In genomic region chr6:27672113-27672799, GRCh38 we compare ENCODE assay signal across 8 cellular contexts.
DNase-seq lines count a peak whose midpoint lies in the region; ATAC-seq, FAIRE-seq and TF ChIP-seq lines count a peak whose summit lies in the region.

No MANE protein-coding gene starts in this region.

- H4K20me1 ChIP-seq in fibroblast of lung (ENCODE audit: control insufficient read depth, extremely low read depth, insufficient read depth, low read length) = no peaks in the 10 kb centered on the region

- peak; percentile 56 for ATAC-seq in GM21528 (IDR thresholded peaks at IDR 0.05; ENCODE audit: low FRiP score, unreplicated experiment)

- peak overlapping the region; percentile 13 for H3K4me2 ChIP-seq in fibroblast of lung (ENCODE audit: extremely low read depth, insufficient read depth, low read length)

- 3 to 8% (median 6%) methylated on average over 28 of the region's 28 CpGs for WGBS in small intestine, 3 donors

- H3K36me3 ChIP-seq in fibroblast of lung (ENCODE audit: control insufficient read depth, insufficient read depth, low read length) (no peaks in the 10 kb centered on the region), small intestine (ENCODE audit: control insufficient read depth in 2 of 2, insufficient read depth in 2 of 2, low read length in 2 of 2) (no peaks in the 10 kb centered on the region), kidney (ENCODE audit: control insufficient read depth in 1 of 2, insufficient read depth in 2 of 2, low read length in 2 of 2) (no peaks in the 10 kb centered on the region)

- H3K27me3 ChIP-seq in fibroblast of lung (ENCODE audit: control insufficient read depth, insufficient read depth, low read length) (no peaks in the 10 kb centered on the region), small intestine (ENCODE audit: control insufficient read depth in 2 of 2, insufficient read depth in 2 of 2, low read length in 2 of 2) (peaks cover 0 to 32% of the 10 kb centered on the region in 2 donors)

- H3K9me3 ChIP-seq in fibroblast of lung (ENCODE audit: control insufficient read depth, insufficient read depth, low read depth, low read length) (no peaks in the 10 kb centered on the region), small intestine (ENCODE audit: control insufficient read depth, low read depth) (no peaks in the 10 kb centered on the region), kidney (ENCODE audit: control insufficient read depth in 1 of 2, low read length in 2 of 2) (no peaks in the 10 kb centered on the region)

- peak overlapping the region in 2 of 4 experiments; percentile 7 to 24 for H3K4me3 ChIP-seq in fibroblast of lung (replicated peaks in 1 of 4; ENCODE audit: control extremely low read depth in 1 of 4, insufficient read depth in 1 of 4, low read depth in 3 of 4, low read length in 4 of 4)
- no peak overlapping the region for H3K4me3 ChIP-seq in small intestine (ENCODE audit: low read depth in 1 of 2, low read length in 2 of 2)
- no peak overlapping the region for H3K4me3 ChIP-seq in kidney (ENCODE audit: low read length in 2 of 2)

- no peak overlapping the region for H2AFZ ChIP-seq in fibroblast of lung (ENCODE audit: low read length)

- FAIRE-seq in small intestine (lab: Jason Lieb, UNC) (no peak), kidney (lab: Jason Lieb, UNC) (no peak)

- intact Hi-C loops in kidney (cut with DNase I) = no loop called here

- no peak for TF ChIP-seq CTCF in fibroblast of lung (conservative IDR thresholded peaks at IDR 0.05 in 1 of 2, IDR thresholded peaks at IDR 0.05 in 1 of 2; ENCODE audit: low read depth in 1 of 2, low read length in 2 of 2)
- no peak for TF ChIP-seq CTCF in kidney (IDR thresholded peaks at IDR 0.05; ENCODE audit: borderline replicate concordance, extremely low read depth, insufficient read depth)

- no peaks in the 10 kb centered on the region for H3K79me2 ChIP-seq in fibroblast of lung (ENCODE audit: control insufficient read depth, insufficient read depth, low read length)

- no peak overlapping the region for H3K9ac ChIP-seq in fibroblast of lung (ENCODE audit: insufficient read depth, low read length)
- no peak overlapping the region for H3K9ac ChIP-seq in kidney (ENCODE audit: low read length in 2 of 2)

- DNase-seq in NCI-H1436 (lab: John Stamatoyannopoulos, UW) (peak; percentile 74), NCI-H1436 treated with DMSO at 0.1 percent for 48 hours (lab: John Stamatoyannopoulos, UW) (no peak), HUDEP-2 (lab: John Stamatoyannopoulos, UW; ENCODE audit: unreplicated experiment in 76 of 76) (peak in 72 of 76 experiments; percentile 35 to 98 (median 81)), SW 1271 (lab: John Stamatoyannopoulos, UW) (peak; percentile 85 to 93), fibroblast of lung (ENCODE audit: low read depth in 2 of 2) (peak; percentile 59 to 66), small intestine (peak; percentile 24), kidney (no peak)

- H3K27ac ChIP-seq in fibroblast of lung (ENCODE audit: insufficient read depth, low read length) (no peak overlapping the region), small intestine (ENCODE audit: low read depth in 1 of 2, low read length in 1 of 2) (no peak overlapping the region), kidney (ENCODE audit: low read depth in 2 of 2, low read length in 2 of 2) (no peak overlapping the region)

- H3K4me1 ChIP-seq in fibroblast of lung (ENCODE audit: control insufficient read depth, extremely low read depth, insufficient read depth, low read length) = no peaks in the 10 kb centered on the region
- H3K4me1 ChIP-seq in small intestine (ENCODE audit: control insufficient read depth in 2 of 2, insufficient read depth in 1 of 2, low read depth in 1 of 2, low read length in 1 of 2) = no peaks in the 10 kb centered on the region
- H3K4me1 ChIP-seq in kidney (ENCODE audit: control insufficient read depth in 1 of 2, insufficient read depth in 1 of 2, low read depth in 1 of 2, low read length in 2 of 2) = no peaks in the 10 kb centered on the region

Comparison
In these comparisons a context has a peak if more than half of its experiments do, and no peak if none do; other contexts are left out.
1. DNase-seq: peak in NCI-H1436 (single experiment), HUDEP-2 (72 of 76), SW 1271 (2 of 2), fibroblast of lung (2 of 2) and small intestine (single experiment); none in NCI-H1436 treated with DMSO at 0.1 percent for 48 hours (single experiment) and kidney (single experiment).